In genomic region chr19:42229263-42229854, GRCh38 we compare ENCODE assay signal across 1 cellular context.
TF ChIP-seq lines count a peak whose summit lies in the region.

No MANE protein-coding gene starts in this region.

TF ChIP-seq in GM12891, 5 proteins besides CTCF, POLR2A, EP300 and RAD21:
- TF ChIP-seq PAX5 (IDR thresholded peaks at IDR 0.05; ENCODE audit: insufficient read depth, low read length, severe bottlenecking) (no peak), TAF1 (IDR thresholded peaks at IDR 0.05; ENCODE audit: low read depth, low read length) (no peak)
TF ChIP-seq in GM12891: peak in this region for 0.
